ENCODE assay signal across 8 cellular contexts in the genomic region with DNA sequence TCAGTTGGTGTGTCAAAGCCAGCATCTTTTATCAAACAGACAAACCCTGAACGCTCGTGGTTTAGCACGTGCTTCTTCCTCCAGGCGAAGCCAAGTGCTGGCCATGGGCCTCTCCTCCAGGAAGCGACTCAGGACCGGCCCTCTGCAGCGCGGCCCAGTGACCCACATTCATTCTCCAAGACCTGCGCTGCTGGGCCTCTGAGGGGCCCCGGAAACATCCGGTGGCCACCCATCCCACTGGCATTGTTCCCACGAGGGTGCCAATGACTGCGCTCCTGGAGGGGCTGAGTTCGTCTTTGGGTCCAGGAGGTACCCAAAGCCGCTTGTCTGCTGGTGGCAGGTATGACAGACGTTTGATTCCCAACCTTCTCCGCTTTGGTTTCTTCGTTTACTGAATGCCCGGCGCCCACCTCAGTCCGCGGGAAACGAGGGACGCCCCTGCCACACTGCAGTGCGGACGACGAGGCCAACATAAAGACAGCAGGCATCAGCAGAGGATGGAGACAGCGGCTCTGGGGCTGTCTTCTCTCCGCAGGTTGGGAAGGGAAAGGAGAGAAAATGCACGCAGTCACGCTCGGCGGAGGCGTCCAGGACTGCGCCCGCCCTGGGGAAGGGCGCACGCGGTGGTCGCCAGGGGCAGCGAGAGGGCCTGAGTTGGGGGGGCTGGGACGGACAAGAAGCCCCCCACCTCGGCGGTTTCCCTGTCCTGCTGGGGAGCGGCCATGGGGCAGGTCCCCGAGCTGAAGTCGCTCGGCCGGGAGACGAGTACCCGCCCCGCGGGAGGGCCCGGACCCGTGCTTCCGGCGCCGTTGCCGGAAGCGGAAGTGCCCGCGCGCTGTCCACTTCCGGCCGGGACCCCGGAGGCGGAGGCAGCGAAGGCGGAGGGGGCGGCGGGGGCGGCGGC. TPM values are rescaled to one million over a fixed set of nuclear protein-coding genes. Genes with fewer than 3 reads are reported as not detected.
A peak's percentile ranks its signal among the peaks of the same experiment; 100 is the strongest.
DNase-seq lines count a peak whose midpoint lies in the region; ATAC-seq lines count a peak whose summit lies in the region.

A gene (plus strand): TSS at position 842 of the 904 bp plus-strand sequence. CDS start 3,030 bp downstream, outside the sequence.

- H4K20me1 ChIP-seq in BLaER1: peaks cover 40% of the 10 kb centered on the region

- POLR2A ChIA-PET in activated CD8-positive, alpha-beta T cell treated with anti-CD3 and anti-CD28 coated beads, Interleukin-2, amount 10 ng/mL, durations not matched to agents 7 days and 5 days (lab: Charles Lee): interaction anchor here (0.6 to 1.1 kb wide), 2 partner anchors 31 to 126 kb away, joined by 3 to 6 read pairs; no protein-coding TSS in a partner anchor

- H3K36me3 ChIP-seq in BLaER1: peaks cover 22% of the 10 kb centered on the region

- no peaks in the 10 kb centered on the region for H3K27me3 Mint-ChIP-seq in activated CD8-positive, alpha-beta T cell treated with anti-CD3 and anti-CD28 coated beads, Interleukin-2, amount 10 ng/mL, durations not matched to agents 7 days and 5 days (ENCODE audit: low read depth)

- H3K27ac Mint-ChIP-seq in activated CD8-positive, alpha-beta T cell treated with anti-CD3 and anti-CD28 coated beads, Interleukin-2, amount 10 ng/mL, durations not matched to agents 7 days and 5 days: peak within 1 kb of the TSS; percentile 96

- H3K9me3 Mint-ChIP-seq in activated CD8-positive, alpha-beta T cell treated with anti-CD3 and anti-CD28 coated beads, Interleukin-2, amount 10 ng/mL, durations not matched to agents 7 days and 5 days (ENCODE audit: insufficient read depth): no peaks in the 10 kb centered on the region

- H3K9me3 ChIP-seq in BLaER1: no peaks in the 10 kb centered on the region

- peak within 1 kb of the TSS; percentile 94 for H3K4me2 ChIP-seq in BLaER1

- peak within 1 kb of the TSS; percentile 98 for H3K4me3 Mint-ChIP-seq in activated CD8-positive, alpha-beta T cell treated with anti-CD3 and anti-CD28 coated beads, Interleukin-2, amount 10 ng/mL, durations not matched to agents 7 days and 5 days

- peaks cover 58% of the 10 kb centered on the region for H3K4me1 Mint-ChIP-seq in activated CD8-positive, alpha-beta T cell treated with anti-CD3 and anti-CD28 coated beads, Interleukin-2, amount 10 ng/mL, durations not matched to agents 7 days and 5 days (ENCODE audit: low read depth)

- CTCF ChIA-PET in activated CD8-positive, alpha-beta T cell treated with anti-CD3 and anti-CD28 coated beads, Interleukin-2, amount 10 ng/mL, durations not matched to agents 7 days and 5 days (lab: Charles Lee): interaction anchor here (0.5 to 1.1 kb wide), 2 partner anchors 28 to 1205 kb away, joined by 3 read pairs; no protein-coding TSS in a partner anchor

- H3K4me1 ChIP-seq in BLaER1: peaks cover 62% of the 10 kb centered on the region

- H3K36me3 Mint-ChIP-seq in activated CD8-positive, alpha-beta T cell treated with anti-CD3 and anti-CD28 coated beads, Interleukin-2, amount 10 ng/mL, durations not matched to agents 7 days and 5 days (ENCODE audit: low read depth): peaks cover 23% of the 10 kb centered on the region

- peak within 1 kb of the TSS; percentile 94 for H3K4me3 ChIP-seq in BLaER1

- peak within 1 kb of the TSS; percentile 91 for H3K9ac ChIP-seq in BLaER1

- H3K27ac ChIP-seq in BLaER1: peak within 1 kb of the TSS; percentile 93

- ATAC-seq in HG03432 (IDR thresholded peaks at IDR 0.05; ENCODE audit: unreplicated experiment): peak; percentile 88
- ATAC-seq in activated CD8-positive, alpha-beta T cell treated with anti-CD3 and anti-CD28 coated beads, Interleukin-2, amount 10 ng/mL, durations not matched to agents 7 days and 5 days: peak; percentile 86

- no peaks in the 10 kb centered on the region for H3K27me3 ChIP-seq in BLaER1

- peak; percentile 98 for DNase-seq in GM19238 (ENCODE audit: insufficient read length, low spot score)
- DNase-seq in NCI-H748 treated with DMSO at 0.1 percent for 48 hours (lab: John Stamatoyannopoulos, UW): peak; percentile 69
- peak; percentile 77 for DNase-seq in activated CD8-positive, alpha-beta T cell treated with anti-CD3 and anti-CD28 coated beads, Interleukin-2, amount 10 ng/mL, durations not matched to agents 7 days and 5 days
- DNase-seq in effector CD4-positive, alpha-beta T cell: peak; percentile 64
- DNase-seq in medulla oblongata (ENCODE audit: extremely low spot score): peak; percentile 75
- peak; percentile 57 for DNase-seq in stimulated activated CD8-positive, alpha-beta memory T cell treated with anti-CD3 and anti-CD28 coated beads, Interleukin-12 subunit alpha, Interleukin-12 subunit beta, amount 100 ng/mL, for 1 hour (ENCODE audit: low read depth)

RNA-seq across cellular contexts. Expression of the gene that starts here (rescaled TPM):
- 10 to 100 TPM; 62.2 to 62.3 TPM for total RNA-seq in activated CD8-positive, alpha-beta T cell treated with anti-CD3 and anti-CD28 coated beads, Interleukin-2, amount 10 ng/mL, durations not matched to agents 7 days and 5 days

Comparison
In these comparisons a context has a peak if more than half of its experiments do, and no peak if none do; other contexts are left out.
1. Peak in every context shown above with its lines: DNase-seq, ATAC-seq, H3K4me3 ChIP-seq and H3K27ac ChIP-seq.